ENCODE assay signal across 13 cellular contexts in the genomic region with DNA sequence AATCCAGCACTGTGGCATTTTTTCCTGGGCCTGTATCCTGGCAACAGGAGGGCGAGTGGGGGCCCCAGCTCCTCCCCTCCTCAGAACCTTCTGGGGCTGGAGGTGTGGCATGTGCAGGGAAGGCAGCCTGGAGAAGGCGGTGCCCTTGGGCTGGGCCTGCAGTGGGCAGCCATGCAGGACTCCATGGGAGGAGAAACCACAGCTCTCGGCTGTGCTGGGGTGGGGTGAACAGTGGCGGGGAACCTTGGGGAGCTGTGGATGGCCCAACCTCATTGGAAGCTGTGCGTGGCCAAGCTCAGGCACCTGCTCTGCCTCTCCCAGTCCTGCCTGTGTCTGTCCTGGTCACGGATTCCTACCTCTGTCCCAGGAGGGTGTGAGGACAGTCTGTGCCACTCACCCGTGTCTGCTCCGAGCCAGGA. TPM values are rescaled to one million over a fixed set of nuclear protein-coding genes. Genes with fewer than 3 reads are reported as not detected.
A peak's percentile ranks its signal among the peaks of the same experiment; 100 is the strongest.
DNase-seq lines count a peak whose midpoint lies in the region; ATAC-seq, FAIRE-seq and TF ChIP-seq lines count a peak whose summit lies in the region.
"Had no signal": no experiment of that assay in that cellular context is flagged by ENCODE, and none has a peak within 500 bp of the region (broad histone marks: within the 10 kb centered on the region; RNA-seq: fewer than 3 reads in every experiment).

No MANE protein-coding gene starts in this region.

- RAD21 ChIA-PET in HCT116 (lab: Charles Lee; ENCODE audit: low non-redundant PET in 1 of 2, low total read pairs in 2 of 2, uncharacterized antibody in 2 of 2, unreplicated experiment in 2 of 2), result no interaction called here

- 31 to 74% methylated on average over 8 of the region's 8 CpGs for WGBS in sigmoid colon, 2 donors

- H3K9me2 ChIP-seq in HCT116 (ENCODE audit: insufficient read depth), result no peaks in the 10 kb centered on the region

- no peaks in the 10 kb centered on the region for H3K4me1 Mint-ChIP-seq in activated CD8-positive, alpha-beta memory T cell treated with anti-CD3 and anti-CD28 coated beads, Interleukin-2, amount 10 ng/mL, durations not matched to agents 7 days and 5 days

- H2AFZ ChIP-seq in HCT116 (ENCODE audit: low read depth, low read length, poor library complexity, severe bottlenecking), result no peak overlapping the region
- H2AFZ ChIP-seq: GM23338 had no signal

- H3K27ac Mint-ChIP-seq in activated CD8-positive, alpha-beta memory T cell treated with anti-CD3 and anti-CD28 coated beads, Interleukin-2, amount 10 ng/mL, durations not matched to agents 7 days and 5 days, result no peak overlapping the region

- no peak overlapping the region for H3K4me2 ChIP-seq in HCT116 (ENCODE audit: low read length)
- H3K4me2 ChIP-seq: GM23338 had no signal

- no peaks in the 10 kb centered on the region for H3K9me3 Mint-ChIP-seq in activated CD8-positive, alpha-beta memory T cell treated with anti-CD3 and anti-CD28 coated beads, Interleukin-2, amount 10 ng/mL, durations not matched to agents 7 days and 5 days (ENCODE audit: low read depth)
- H3K9me3 Mint-ChIP-seq: GM23338 had no signal

- TF ChIP-seq RAD21 in HCT116 (IDR thresholded peaks at IDR 0.05; ENCODE audit: low read depth), result no peak

- no peak for TF ChIP-seq CTCF in HCT116 (IDR thresholded peaks at IDR 0.05 in 2 of 3, conservative IDR thresholded peaks at IDR 0.05 in 1 of 3; ENCODE audit: borderline replicate concordance in 1 of 3, insufficient read depth in 1 of 3, low read depth in 2 of 3, low read length in 2 of 3)
- no peak for TF ChIP-seq CTCF in WERI-Rb-1 (IDR thresholded peaks at IDR 0.05; ENCODE audit: low read depth, low read length)
- no peak for TF ChIP-seq CTCF in kidney (IDR thresholded peaks at IDR 0.05; ENCODE audit: borderline replicate concordance, extremely low read depth, insufficient read depth)
- no peak for TF ChIP-seq CTCF in sigmoid colon (IDR thresholded peaks at IDR 0.05)

- 0 out of 2 replicates have a peak, but pooled peaks have one; percentile 25 for ATAC-seq in HCT116
- no peak for ATAC-seq in activated CD8-positive, alpha-beta memory T cell treated with anti-CD3 and anti-CD28 coated beads, Interleukin-2, amount 10 ng/mL, durations not matched to agents 7 days and 5 days
- no peak for ATAC-seq in HG02981 (IDR thresholded peaks at IDR 0.05; ENCODE audit: unreplicated experiment)
- ATAC-seq in HG03354 (IDR thresholded peaks at IDR 0.05; ENCODE audit: poor library complexity, severe bottlenecking, unreplicated experiment), result no peak
- ATAC-seq: GM23338 had no signal

- POLR2A ChIA-PET in HCT116 (lab: Charles Lee), result no interaction called here

- no peak overlapping the region for H3K4me3 Mint-ChIP-seq in activated CD8-positive, alpha-beta memory T cell treated with anti-CD3 and anti-CD28 coated beads, Interleukin-2, amount 10 ng/mL, durations not matched to agents 7 days and 5 days
- H3K4me3 Mint-ChIP-seq: GM23338 had no signal

- H3K9me3 ChIP-seq in HCT116 (ENCODE audit: control insufficient read depth in 1 of 2, insufficient read depth in 1 of 2, low read depth in 1 of 2, low read length in 2 of 2) (no peaks in the 10 kb centered on the region), WERI-Rb-1 (ENCODE audit: severe bottlenecking) (no peaks in the 10 kb centered on the region), kidney (ENCODE audit: control insufficient read depth in 1 of 2, low read length in 2 of 2) (no peaks in the 10 kb centered on the region), sigmoid colon (no peaks in the 10 kb centered on the region)

- H3K27me3 ChIP-seq in HCT116 (ENCODE audit: insufficient read depth, low read length) (no peaks in the 10 kb centered on the region), WERI-Rb-1 (ENCODE audit: insufficient read depth, low read depth, severe bottlenecking) (no peaks in the 10 kb centered on the region), sigmoid colon (no peaks in the 10 kb centered on the region)

- no peaks in the 10 kb centered on the region; a peak in 1 of 4 replicates for H3K36me3 ChIP-seq in HCT116 (ENCODE audit: control insufficient read depth in 1 of 2, insufficient read depth in 2 of 2, low read length in 2 of 2)
- no peaks in the 10 kb centered on the region for H3K36me3 ChIP-seq in WERI-Rb-1
- H3K36me3 ChIP-seq in kidney (ENCODE audit: control insufficient read depth in 1 of 2, insufficient read depth in 2 of 2, low read length in 2 of 2), result no peaks in the 10 kb centered on the region
- H3K36me3 ChIP-seq in sigmoid colon, result no peaks in the 10 kb centered on the region

- H3K4me3 ChIP-seq in HCT116 (replicated peaks in 1 of 2; ENCODE audit: low read depth in 1 of 2, low read length in 2 of 2), result no peak overlapping the region
- no peak overlapping the region for H3K4me3 ChIP-seq in WERI-Rb-1 (ENCODE audit: low read depth, low read length)
- peak overlapping the region; percentile 29 to 48 for H3K4me3 ChIP-seq in kidney (ENCODE audit: low read length in 2 of 2)
- H3K4me3 ChIP-seq in sigmoid colon, result no peak overlapping the region
- H3K4me3 ChIP-seq: GM23338 had no signal

- peak; percentile 33 for FAIRE-seq in kidney (lab: Jason Lieb, UNC)

- CTCF ChIA-PET in HCT116 (lab: Charles Lee), result no interaction called here
- CTCF ChIA-PET in activated CD8-positive, alpha-beta memory T cell treated with anti-CD3 and anti-CD28 coated beads, Interleukin-2, amount 10 ng/mL, durations not matched to agents 7 days and 5 days (lab: Charles Lee), result interaction anchor here (0.6 kb wide), 1 partner anchor 282 kb away, joined by 3 read pairs; no protein-coding TSS in a partner anchor

- H3K36me3 Mint-ChIP-seq in activated CD8-positive, alpha-beta memory T cell treated with anti-CD3 and anti-CD28 coated beads, Interleukin-2, amount 10 ng/mL, durations not matched to agents 7 days and 5 days, result no peaks in the 10 kb centered on the region

- H3K27ac ChIP-seq in HCT116 (ENCODE audit: low read depth, low read length) (no peak overlapping the region), WERI-Rb-1 (no peak overlapping the region), kidney (ENCODE audit: low read depth in 2 of 2, low read length in 2 of 2) (peak overlapping the region; percentile 97 to 99), sigmoid colon (peak overlapping the region in 3 of 4 donors; percentile 14 to 49 (median 23))

- H3K4me1 ChIP-seq in HCT116 (ENCODE audit: control insufficient read depth in 1 of 2, insufficient read depth in 2 of 2, low read length in 2 of 2) (peaks cover 9 to 10% of the 10 kb centered on the region in 2 experiments; a peak in 1 of 4 replicates), kidney (ENCODE audit: control insufficient read depth in 1 of 2, insufficient read depth in 1 of 2, low read depth in 1 of 2, low read length in 2 of 2) (peaks cover 54 to 85% of the 10 kb centered on the region in 2 donors), sigmoid colon (peaks cover 0 to 19% (median 0%) of the 10 kb centered on the region in 4 donors)

- no peaks in the 10 kb centered on the region for H4K20me1 ChIP-seq in HCT116 (ENCODE audit: insufficient read depth)

- no peak for TF ChIP-seq EP300 in sigmoid colon (IDR thresholded peaks at IDR 0.05)

- no peak overlapping the region for H3K9ac ChIP-seq in HCT116 (ENCODE audit: low read length)
- H3K9ac ChIP-seq in kidney (ENCODE audit: low read length in 2 of 2), result peak overlapping the region in 1 of 2 donors; percentile 76

- H3K27me3 Mint-ChIP-seq in activated CD8-positive, alpha-beta memory T cell treated with anti-CD3 and anti-CD28 coated beads, Interleukin-2, amount 10 ng/mL, durations not matched to agents 7 days and 5 days, result no peaks in the 10 kb centered on the region

- DNase-seq in HCT116 (ENCODE audit: low read depth, low spot score) (no peak), WERI-Rb-1 (peak; percentile 57), kidney (peak; percentile 96), sigmoid colon (peak; percentile 60), NCI-H1436 treated with DMSO at 0.1 percent for 48 hours (lab: John Stamatoyannopoulos, UW) (no peak)
- no peak for DNase-seq in activated CD8-positive, alpha-beta memory T cell treated with anti-CD3 and anti-CD28 coated beads, Interleukin-2, amount 10 ng/mL, durations not matched to agents 7 days and 5 days
- DNase-seq: activated CD8-positive, alpha-beta memory T cell treated with anti-CD3 and anti-CD28 coated beads, Interleukin-2, amount 50 U/mL, for 4 hours; amniotic stem cell; NCI-H2029 treated with DMSO at 0.1 percent for 48 hours; stimulated activated CD8-positive, alpha-beta memory T cell treated with anti-CD3 and anti-CD28 coated beads, Interleukin-4, amount 100 ng/mL, for 48 hours had no signal

- peaks cover 36% of the 10 kb centered on the region; the same call in 1 of the 2 replicates for H3K79me2 ChIP-seq in HCT116 (ENCODE audit: insufficient read depth, low read length)

- intact Hi-C loops in HCT116 (cut with micrococcal nuclease), result no loop called here
- intact Hi-C loops in kidney (cut with DNase I), result no loop called here
- intact Hi-C loops in sigmoid colon (cut with DNase I), result no loop called here

- BruUV-seq in HCT116 (replicated peaks; lab: Mats Ljungman, UMichigan), result no TSS peak

- TF ChIP-seq POLR2A in HCT116 (IDR thresholded peaks at IDR 0.05; ENCODE audit: borderline replicate concordance, extremely low read depth, insufficient read depth, insufficient read length) (no peak), sigmoid colon (IDR thresholded peaks at IDR 0.05) (no peak)

TF ChIP-seq in HCT116, 20 proteins besides CTCF, POLR2A, EP300 and RAD21:
- no peak for TF ChIP-seq YY1 (IDR thresholded peaks at IDR 0.05; ENCODE audit: extremely low read depth, insufficient replicate concordance, low read depth, low read length)
- no peak for TF ChIP-seq CBX3 (IDR thresholded peaks at IDR 0.05; ENCODE audit: low read depth)
- TF ChIP-seq SIN3A (IDR thresholded peaks at IDR 0.05; ENCODE audit: low read depth), result no peak
- no peak for TF ChIP-seq EZH2 (IDR thresholded peaks at IDR 0.05)
- TF ChIP-seq FOSL1 (IDR thresholded peaks at IDR 0.05; ENCODE audit: low read depth), result no peak
TF ChIP-seq in HCT116: peak in this region for 0.

RNA-seq across cellular contexts. Expression of a gene that starts 15.7 kb away (rescaled TPM):
- total RNA-seq in HCT116 (2021; ENCODE audit: unreplicated experiment) (59.5 TPM), kidney (316 TPM), sigmoid colon (100 to 1,000 TPM in 3 of 4 donors, 10 to 100 TPM in 1; 39.7 to 197 (median 103) TPM)
- 57.0 and 60.3 TPM in 2 replicates for polyA plus RNA-seq in HCT116 (2012)
- polyA plus RNA-seq in kidney (ENCODE audit: insufficient read depth, low read depth, low replicate concordance) (150 TPM), sigmoid colon (10 to 100 TPM in 1 of 3 donors, 1 to 10 TPM in 2; 4.4 to 34.8 (median 5.4) TPM)
- 1 to 10 TPM; 5.2 to 7.3 TPM for total RNA-seq in activated CD8-positive, alpha-beta memory T cell treated with anti-CD3 and anti-CD28 coated beads, Interleukin-2, amount 10 ng/mL, durations not matched to agents 7 days and 5 days

Comparison
In these comparisons a context has a peak if more than half of its experiments do, and no peak if none do; other contexts are left out.
1. DNase-seq: peak in WERI-Rb-1 (single experiment), kidney (single experiment) and sigmoid colon (single experiment); none in HCT116 (single experiment), activated CD8-positive, alpha-beta memory T cell treated with anti-CD3 and anti-CD28 coated beads, Interleukin-2, amount 10 ng/mL, durations not matched to agents 7 days and 5 days (single experiment) and NCI-H1436 treated with DMSO at 0.1 percent for 48 hours (single experiment).
2. H3K27ac ChIP-seq: peak in kidney (2 of 2) and sigmoid colon (3 of 4); none in HCT116 (single experiment) and WERI-Rb-1 (single experiment).
3. H3K4me3 ChIP-seq: peak in kidney (2 of 2); none in HCT116 (0 of 2), WERI-Rb-1 (single experiment) and sigmoid colon (0 of 4).